18 cellular contexts compared by ENCODE assay signal in genomic region chr18:8806798-8807501, GRCh38.
DNase-seq lines count a peak whose midpoint lies in the region; ATAC-seq and TF ChIP-seq lines count a peak whose summit lies in the region.
"Had no signal": no experiment of that assay in that cellular context is flagged by ENCODE, and none has a peak within 500 bp of the region (broad histone marks: within the 10 kb centered on the region; RNA-seq: fewer than 3 reads in every experiment).

No MANE protein-coding gene starts in this region.

- H3K4me3 Mint-ChIP-seq in activated CD8-positive, alpha-beta T cell treated with anti-CD3 and anti-CD28 coated beads, Interleukin-2, amount 10 ng/mL, durations not matched to agents 7 days and 5 days: no peak overlapping the region
- no peak overlapping the region for H3K4me3 Mint-ChIP-seq in activated CD8-positive, alpha-beta T cell treated with anti-CD3 and anti-CD28 coated beads for 36 hours
- no peak overlapping the region for H3K4me3 Mint-ChIP-seq in effector memory CD8-positive, alpha-beta T cell
- peak overlapping the region in 2 of 10 donors; percentile 17 to 26 for H3K4me3 Mint-ChIP-seq in naive thymus-derived CD4-positive, alpha-beta T cell
- H3K4me3 Mint-ChIP-seq: CD14-positive monocyte, IgD-negative memory B cell had no signal

- H3K36me3 ChIP-seq in BLaER1: peaks cover 98% of the 10 kb centered on the region
- no peaks in the 10 kb centered on the region for H3K36me3 ChIP-seq in naive thymus-derived CD4-positive, alpha-beta T cell (ENCODE audit: control insufficient read depth in 2 of 3, insufficient read depth in 3 of 3, low read length in 3 of 3)

- no peak overlapping the region for H3K27ac Mint-ChIP-seq in activated CD8-positive, alpha-beta T cell treated with anti-CD3 and anti-CD28 coated beads, Interleukin-2, amount 10 ng/mL, durations not matched to agents 7 days and 5 days
- no peak overlapping the region for H3K27ac Mint-ChIP-seq in activated CD8-positive, alpha-beta T cell treated with anti-CD3 and anti-CD28 coated beads for 36 hours
- H3K27ac Mint-ChIP-seq in effector memory CD8-positive, alpha-beta T cell: no peak overlapping the region
- peak overlapping the region in 1 of 9 donors; percentile 49 for H3K27ac Mint-ChIP-seq in naive thymus-derived CD4-positive, alpha-beta T cell
- H3K27ac Mint-ChIP-seq: CD14-positive monocyte had no signal

- H3K9ac ChIP-seq in BLaER1: no peak overlapping the region

- peaks cover 15% of the 10 kb centered on the region for H3K4me1 Mint-ChIP-seq in activated CD8-positive, alpha-beta T cell treated with anti-CD3 and anti-CD28 coated beads, Interleukin-2, amount 10 ng/mL, durations not matched to agents 7 days and 5 days (ENCODE audit: low read depth)
- peaks cover 15% of the 10 kb centered on the region for H3K4me1 Mint-ChIP-seq in activated CD8-positive, alpha-beta T cell treated with anti-CD3 and anti-CD28 coated beads for 36 hours (ENCODE audit: low read depth)
- H3K4me1 Mint-ChIP-seq in effector memory CD8-positive, alpha-beta T cell (ENCODE audit: low read depth in 2 of 2): peaks cover 14 to 18% of the 10 kb centered on the region in 2 donors
- peaks cover 5 to 31% (median 18%) of the 10 kb centered on the region in 7 donors for H3K4me1 Mint-ChIP-seq in naive thymus-derived CD4-positive, alpha-beta T cell
- H3K4me1 Mint-ChIP-seq: CD14-positive monocyte had no signal

- no peaks in the 10 kb centered on the region for H3K27me3 ChIP-seq in BLaER1
- H3K27me3 ChIP-seq in naive thymus-derived CD4-positive, alpha-beta T cell (ENCODE audit: control insufficient read depth in 2 of 2, insufficient read depth in 2 of 2, low read length in 2 of 2): no peaks in the 10 kb centered on the region

- ATAC-seq in activated CD8-positive, alpha-beta T cell treated with anti-CD3 and anti-CD28 coated beads, Interleukin-2, amount 10 ng/mL, durations not matched to agents 7 days and 5 days: peak; percentile 49
- no peak for ATAC-seq in activated CD8-positive, alpha-beta T cell treated with anti-CD3 and anti-CD28 coated beads for 36 hours
- ATAC-seq in effector memory CD8-positive, alpha-beta T cell (replicated peaks): peak; percentile 14
- ATAC-seq in naive thymus-derived CD4-positive, alpha-beta T cell: no peak
- ATAC-seq: HCT116 had no signal

- H3K36me3 Mint-ChIP-seq in activated CD8-positive, alpha-beta T cell treated with anti-CD3 and anti-CD28 coated beads, Interleukin-2, amount 10 ng/mL, durations not matched to agents 7 days and 5 days (ENCODE audit: low read depth): no peaks in the 10 kb centered on the region
- H3K36me3 Mint-ChIP-seq in activated CD8-positive, alpha-beta T cell treated with anti-CD3 and anti-CD28 coated beads for 36 hours (ENCODE audit: low read depth): no peaks in the 10 kb centered on the region
- H3K36me3 Mint-ChIP-seq in effector memory CD8-positive, alpha-beta T cell (ENCODE audit: insufficient read depth): no peaks in the 10 kb centered on the region
- no peaks in the 10 kb centered on the region for H3K36me3 Mint-ChIP-seq in naive thymus-derived CD4-positive, alpha-beta T cell
- H3K36me3 Mint-ChIP-seq: CD14-positive monocyte, IgD-negative memory B cell had no signal

- intact Hi-C loops in activated CD8-positive, alpha-beta T cell treated with anti-CD3 and anti-CD28 coated beads for 36 hours (cut with micrococcal nuclease): no loop called here
- intact Hi-C loops in naive thymus-derived CD4-positive, alpha-beta T cell (cut with micrococcal nuclease): no loop called here

- H3K4me3 ChIP-seq in BLaER1: no peak overlapping the region
- H3K4me3 ChIP-seq in naive thymus-derived CD4-positive, alpha-beta T cell (ENCODE audit: low read length): no peak overlapping the region

- POLR2A ChIA-PET in activated CD8-positive, alpha-beta T cell treated with anti-CD3 and anti-CD28 coated beads, Interleukin-2, amount 10 ng/mL, durations not matched to agents 7 days and 5 days (lab: Charles Lee): no interaction called here
- POLR2A ChIA-PET in activated CD8-positive, alpha-beta T cell treated with anti-CD3 and anti-CD28 coated beads for 36 hours (lab: Charles Lee): no interaction called here
- POLR2A ChIA-PET in naive thymus-derived CD4-positive, alpha-beta T cell (lab: Charles Lee): no interaction called here

- no peak for TF ChIP-seq CTCF in activated CD8-positive, alpha-beta T cell treated with anti-CD3 and anti-CD28 coated beads for 36 hours (IDR thresholded peaks at IDR 0.05)

- no peaks in the 10 kb centered on the region for H3K9me3 ChIP-seq in BLaER1
- no peaks in the 10 kb centered on the region for H3K9me3 ChIP-seq in naive thymus-derived CD4-positive, alpha-beta T cell (ENCODE audit: control insufficient read depth in 2 of 3, low read length in 3 of 3)

- H4K20me1 ChIP-seq in BLaER1: peaks cover 100% of the 10 kb centered on the region

- H3K9me3 Mint-ChIP-seq in activated CD8-positive, alpha-beta T cell treated with anti-CD3 and anti-CD28 coated beads, Interleukin-2, amount 10 ng/mL, durations not matched to agents 7 days and 5 days (ENCODE audit: insufficient read depth): no peaks in the 10 kb centered on the region
- H3K9me3 Mint-ChIP-seq in activated CD8-positive, alpha-beta T cell treated with anti-CD3 and anti-CD28 coated beads for 36 hours: no peaks in the 10 kb centered on the region
- H3K9me3 Mint-ChIP-seq in effector memory CD8-positive, alpha-beta T cell: no peaks in the 10 kb centered on the region
- H3K9me3 Mint-ChIP-seq in naive thymus-derived CD4-positive, alpha-beta T cell: no peaks in the 10 kb centered on the region
- H3K9me3 Mint-ChIP-seq: CD14-positive monocyte, IgD-negative memory B cell had no signal

- peaks cover 70% of the 10 kb centered on the region for H3K4me1 ChIP-seq in BLaER1
- H3K4me1 ChIP-seq in naive thymus-derived CD4-positive, alpha-beta T cell (ENCODE audit: control insufficient read depth in 2 of 2, insufficient read depth in 2 of 2, low read length in 2 of 2): peaks cover 0 to 3% of the 10 kb centered on the region in 2 donors

- H3K4me2 ChIP-seq in BLaER1: peak overlapping the region; percentile 38

- CTCF ChIA-PET in activated CD8-positive, alpha-beta T cell treated with anti-CD3 and anti-CD28 coated beads, Interleukin-2, amount 10 ng/mL, durations not matched to agents 7 days and 5 days (lab: Charles Lee): interaction anchor here (1.6 kb wide), 1 partner anchor 111 kb away, joined by 5 read pairs; no protein-coding TSS in a partner anchor
- CTCF ChIA-PET in activated CD8-positive, alpha-beta T cell treated with anti-CD3 and anti-CD28 coated beads for 36 hours (lab: Charles Lee): interaction anchor here (1.2 kb wide), 1 partner anchor 12 kb away, joined by 4 read pairs; no protein-coding TSS in a partner anchor
- CTCF ChIA-PET in naive thymus-derived CD4-positive, alpha-beta T cell (lab: Charles Lee): no interaction called here

- no peak overlapping the region for H3K27ac ChIP-seq in BLaER1
- no peak overlapping the region for H3K27ac ChIP-seq in naive thymus-derived CD4-positive, alpha-beta T cell (ENCODE audit: low read depth, low read length)
- H3K27ac ChIP-seq: 22Rv1 had no signal

- H3K27me3 Mint-ChIP-seq in activated CD8-positive, alpha-beta T cell treated with anti-CD3 and anti-CD28 coated beads, Interleukin-2, amount 10 ng/mL, durations not matched to agents 7 days and 5 days (ENCODE audit: low read depth): peaks cover 6% of the 10 kb centered on the region
- H3K27me3 Mint-ChIP-seq in activated CD8-positive, alpha-beta T cell treated with anti-CD3 and anti-CD28 coated beads for 36 hours: no peaks in the 10 kb centered on the region
- H3K27me3 Mint-ChIP-seq in effector memory CD8-positive, alpha-beta T cell: peaks cover 14 to 23% of the 10 kb centered on the region in 2 donors
- H3K27me3 Mint-ChIP-seq in naive thymus-derived CD4-positive, alpha-beta T cell: peaks cover 0 to 18% (median 5%) of the 10 kb centered on the region in 5 donors

- DNase-seq in activated CD8-positive, alpha-beta T cell treated with anti-CD3 and anti-CD28 coated beads, Interleukin-2, amount 10 ng/mL, durations not matched to agents 7 days and 5 days: no peak
- DNase-seq in activated CD8-positive, alpha-beta T cell treated with anti-CD3 and anti-CD28 coated beads for 36 hours: no peak
- no peak for DNase-seq in effector memory CD8-positive, alpha-beta T cell
- DNase-seq in occipital lobe (lab: John Stamatoyannopoulos, UW): peak; percentile 15
- DNase-seq in EL: no peak
- DNase-seq in naive thymus-derived CD4-positive, alpha-beta T cell: no peak
- no peak for DNase-seq in T-helper 9 cell
- DNase-seq: AML-193, DMS53, MV-4-11, NCI-H1105 treated with DMSO at 0.1 percent for 48 hours, NCI-H446, NCI-H526 had no signal

Comparison
In these comparisons a context has a peak if more than half of its experiments do, and no peak if none do; other contexts are left out.
1. ATAC-seq: peak in activated CD8-positive, alpha-beta T cell treated with anti-CD3 and anti-CD28 coated beads, Interleukin-2, amount 10 ng/mL, durations not matched to agents 7 days and 5 days (single experiment) and effector memory CD8-positive, alpha-beta T cell (single experiment); none in activated CD8-positive, alpha-beta T cell treated with anti-CD3 and anti-CD28 coated beads for 36 hours (single experiment) and naive thymus-derived CD4-positive, alpha-beta T cell (single experiment).